17 cellular contexts compared by ENCODE assay signal in the genomic region with DNA sequence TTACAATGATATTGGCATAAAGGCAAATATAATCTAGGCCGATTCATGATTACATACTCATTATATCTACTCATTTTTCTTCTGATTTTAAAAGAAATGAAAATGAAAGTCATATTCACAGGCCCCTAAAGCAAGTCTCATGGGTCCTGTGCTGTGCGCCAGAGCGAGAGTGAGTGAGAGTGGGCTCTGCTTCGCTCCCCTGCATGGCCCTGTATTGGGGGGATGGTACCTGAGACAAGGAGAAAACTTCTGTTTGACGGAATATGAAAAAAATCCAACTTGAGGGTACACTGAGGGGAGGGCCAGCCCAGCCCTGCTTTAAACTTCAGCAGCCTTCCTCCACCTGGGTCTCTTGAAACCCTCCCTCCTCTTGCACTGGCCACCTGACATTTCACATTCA.
DNase-seq lines count a peak whose midpoint lies in the region; ATAC-seq and TF ChIP-seq lines count a peak whose summit lies in the region.
"Had no signal": no experiment of that assay in that cellular context is flagged by ENCODE, and none has a peak within 500 bp of the region (broad histone marks: within the 10 kb centered on the region; RNA-seq: fewer than 3 reads in every experiment).

No MANE protein-coding gene starts in this region.

- H3K9ac ChIP-seq in BLaER1 = no peak overlapping the region
- H3K9ac ChIP-seq in Karpas-422 (ENCODE audit: low read length) = peak overlapping the region; percentile 28; the same call in 1 of the 2 replicates

- TF ChIP-seq CTCF in sigmoid colon (IDR thresholded peaks at IDR 0.05) = no peak
- TF ChIP-seq CTCF in progenitor cell of endocrine pancreas (IDR thresholded peaks at IDR 0.05; ENCODE audit: unreplicated experiment) = no peak

- H3K4me3 Mint-ChIP-seq in activated CD4-positive, alpha-beta T cell treated with anti-CD3 and anti-CD28 coated beads for 36 hours = no peak overlapping the region
- no peak overlapping the region for H3K4me3 Mint-ChIP-seq in progenitor cell of endocrine pancreas (ENCODE audit: low read depth)
- H3K4me3 Mint-ChIP-seq: B cell; CD4-positive, CD25-positive, alpha-beta regulatory T cell; CD8-positive, alpha-beta memory T cell; H9 had no signal

- no peaks in the 10 kb centered on the region for H3K9me2 ChIP-seq in Karpas-422 (replicated peaks; ENCODE audit: insufficient read depth, low read length)

- H3K27ac Mint-ChIP-seq in activated CD4-positive, alpha-beta T cell treated with anti-CD3 and anti-CD28 coated beads for 36 hours = no peak overlapping the region
- no peak overlapping the region for H3K27ac Mint-ChIP-seq in progenitor cell of endocrine pancreas
- H3K27ac Mint-ChIP-seq: B cell; CD4-positive, CD25-positive, alpha-beta regulatory T cell; H9 had no signal

- no peaks in the 10 kb centered on the region for H3K36me3 Mint-ChIP-seq in activated CD4-positive, alpha-beta T cell treated with anti-CD3 and anti-CD28 coated beads for 36 hours (ENCODE audit: low read depth)
- no peaks in the 10 kb centered on the region for H3K36me3 Mint-ChIP-seq in progenitor cell of endocrine pancreas (ENCODE audit: insufficient read depth)
- H3K36me3 Mint-ChIP-seq: CD4-positive, CD25-positive, alpha-beta regulatory T cell; CD8-positive, alpha-beta memory T cell had no signal

- H3K79me2 ChIP-seq in Karpas-422 (ENCODE audit: low read length) = no peaks in the 10 kb centered on the region

- H3K36me3 ChIP-seq in BLaER1 (no peaks in the 10 kb centered on the region), Karpas-422 (ENCODE audit: insufficient read depth, low read length) (no peaks in the 10 kb centered on the region), sigmoid colon (no peaks in the 10 kb centered on the region)

- peaks cover 24% of the 10 kb centered on the region for H3K4me1 ChIP-seq in BLaER1
- H3K4me1 ChIP-seq in Karpas-422 (ENCODE audit: low read length) = peaks cover 46% of the 10 kb centered on the region
- peaks cover 0 to 3% (median 2%) of the 10 kb centered on the region in 4 donors for H3K4me1 ChIP-seq in sigmoid colon

- no peaks in the 10 kb centered on the region for H3K9me3 ChIP-seq in BLaER1
- no peaks in the 10 kb centered on the region for H3K9me3 ChIP-seq in Karpas-422 (ENCODE audit: low read length)
- no peaks in the 10 kb centered on the region for H3K9me3 ChIP-seq in sigmoid colon

- no peak for TF ChIP-seq EP300 in sigmoid colon (IDR thresholded peaks at IDR 0.05)

- H3K4me2 ChIP-seq in BLaER1 (peak overlapping the region; percentile 34; the same call in 1 of the 2 replicates), Karpas-422 (ENCODE audit: low read depth, low read length, poor library complexity, severe bottlenecking) (peak overlapping the region; percentile 34)

- POLR2A ChIA-PET in activated CD4-positive, alpha-beta T cell treated with anti-CD3 and anti-CD28 coated beads for 36 hours (lab: Charles Lee) = interaction anchor here (0.6 kb wide), 1 partner anchor 108 kb away, joined by 3 read pairs; no protein-coding TSS in a partner anchor

- H3K4me1 Mint-ChIP-seq in activated CD4-positive, alpha-beta T cell treated with anti-CD3 and anti-CD28 coated beads for 36 hours = no peaks in the 10 kb centered on the region
- peaks cover 12% of the 10 kb centered on the region for H3K4me1 Mint-ChIP-seq in progenitor cell of endocrine pancreas (ENCODE audit: low read depth)
- H3K4me1 Mint-ChIP-seq: B cell; CD4-positive, CD25-positive, alpha-beta regulatory T cell; CD8-positive, alpha-beta memory T cell; H9 had no signal

- no peak for ATAC-seq in activated CD4-positive, alpha-beta T cell treated with anti-CD3 and anti-CD28 coated beads for 36 hours

- no peak for TF ChIP-seq POLR2A in sigmoid colon (IDR thresholded peaks at IDR 0.05)

- H3K4me3 ChIP-seq in BLaER1 (no peak overlapping the region), Karpas-422 (ENCODE audit: low read length) (no peak overlapping the region), sigmoid colon (no peak overlapping the region)

- H4K20me1 ChIP-seq in BLaER1 (no peaks in the 10 kb centered on the region), Karpas-422 (ENCODE audit: insufficient read depth, low read depth, low read length) (no peaks in the 10 kb centered on the region)

- 78 to 95% methylated on average over 5 of the region's 5 CpGs for WGBS in sigmoid colon, 2 donors

- peak overlapping the region; percentile 49; the same call in 1 of the 2 replicates for H2AFZ ChIP-seq in Karpas-422 (ENCODE audit: low read length)

- H3K27ac ChIP-seq in BLaER1 (no peak overlapping the region), Karpas-422 (ENCODE audit: low read length) (peak overlapping the region; percentile 95; the same call in 1 of the 2 replicates), sigmoid colon (no peak overlapping the region)

- CTCF ChIA-PET in activated CD4-positive, alpha-beta T cell treated with anti-CD3 and anti-CD28 coated beads for 36 hours (lab: Charles Lee) = interaction anchor here (1.0 to 1.3 kb wide), 2 partner anchors 166 to 167 kb away, joined by 4 to 5 read pairs; no protein-coding TSS in a partner anchor

- DNase-seq in Karpas-422 (no peak), mesenteric fat pad (ENCODE audit: low spot score) (peak; percentile 53), sigmoid colon (peak; percentile 36), progenitor cell of endocrine pancreas (ENCODE audit: low spot score, unreplicated experiment) (no peak), kidney glomerular epithelial cell (lab: John Stamatoyannopoulos, UW) (no peak)
- no peak for DNase-seq in activated CD4-positive, alpha-beta T cell treated with anti-CD3 and anti-CD28 coated beads for 36 hours
- DNase-seq: C1 segment of cervical spinal cord; CD4-positive, CD25-positive, alpha-beta regulatory T cell; CD8-positive, alpha-beta memory T cell; COR-L47; DMS 273 treated with DMSO at 0.1 percent for 48 hours; DMS53; DND-41; EL; H9 had no signal

- intact Hi-C loops in sigmoid colon (cut with DNase I) = no loop called here
- intact Hi-C loops in activated CD4-positive, alpha-beta T cell treated with anti-CD3 and anti-CD28 coated beads for 36 hours (cut with DNase I, micrococcal nuclease) = no loop called here

- no peaks in the 10 kb centered on the region for H3K9me3 Mint-ChIP-seq in activated CD4-positive, alpha-beta T cell treated with anti-CD3 and anti-CD28 coated beads for 36 hours (ENCODE audit: low read depth)
- no peaks in the 10 kb centered on the region for H3K9me3 Mint-ChIP-seq in progenitor cell of endocrine pancreas (ENCODE audit: low read depth)
- H3K9me3 Mint-ChIP-seq: CD4-positive, CD25-positive, alpha-beta regulatory T cell; CD8-positive, alpha-beta memory T cell had no signal

- H3K27me3 ChIP-seq in BLaER1 (no peaks in the 10 kb centered on the region), Karpas-422 (ENCODE audit: low read length) (no peaks in the 10 kb centered on the region), sigmoid colon (no peaks in the 10 kb centered on the region)

- peaks cover 2% of the 10 kb centered on the region for H3K27me3 Mint-ChIP-seq in activated CD4-positive, alpha-beta T cell treated with anti-CD3 and anti-CD28 coated beads for 36 hours
- peaks cover 10% of the 10 kb centered on the region for H3K27me3 Mint-ChIP-seq in progenitor cell of endocrine pancreas
- H3K27me3 Mint-ChIP-seq: B cell had no signal

Comparison
In these comparisons a context has a peak if more than half of its experiments do, and no peak if none do; other contexts are left out.
1. DNase-seq: peak in mesenteric fat pad (single experiment) and sigmoid colon (single experiment); none in Karpas-422 (single experiment), activated CD4-positive, alpha-beta T cell treated with anti-CD3 and anti-CD28 coated beads for 36 hours (single experiment), progenitor cell of endocrine pancreas (single experiment) and kidney glomerular epithelial cell (single experiment).